Comparison of ENCODE assay signal across 9 cellular contexts in the genomic region with DNA sequence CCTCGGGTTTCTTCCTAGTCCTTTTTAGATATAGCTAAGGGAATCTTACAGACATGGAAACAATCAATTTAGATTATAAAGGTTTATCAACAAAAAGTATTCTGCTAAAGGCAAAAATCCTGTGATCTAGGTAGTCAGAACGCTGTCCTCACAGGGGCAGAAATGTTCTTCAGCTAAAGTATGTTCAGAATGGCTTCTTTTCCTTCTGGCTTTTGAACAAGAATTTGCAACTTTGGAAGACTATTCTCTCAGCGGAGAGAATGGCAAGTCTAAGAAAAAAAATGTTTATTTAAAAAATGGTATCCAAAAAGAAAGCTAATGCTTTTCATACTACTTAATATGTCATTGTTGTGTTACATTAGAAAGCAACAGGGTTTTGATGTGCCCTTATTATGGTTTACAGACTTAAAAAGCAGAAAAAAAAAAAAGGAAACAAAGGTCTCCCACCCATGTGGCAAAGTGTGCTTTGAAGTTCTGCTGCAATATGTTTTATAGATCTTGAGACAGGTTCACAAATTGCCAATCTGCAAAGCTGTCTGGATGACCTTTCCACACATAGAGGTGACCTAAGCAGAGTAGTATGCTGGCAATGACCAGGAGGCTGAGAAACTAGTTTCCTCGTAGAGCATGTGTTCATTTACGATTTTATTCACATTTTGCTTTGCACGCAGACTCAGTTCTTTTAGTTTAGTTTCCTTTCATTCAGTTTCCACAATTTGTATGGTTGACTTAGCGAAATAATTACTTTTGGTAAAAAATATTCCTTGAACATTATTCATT. TPM values are rescaled to one million over a fixed set of nuclear protein-coding genes. Genes with fewer than 3 reads are reported as not detected.
DNase-seq lines count a peak whose midpoint lies in the region; ATAC-seq and TF ChIP-seq lines count a peak whose summit lies in the region.
"Had no signal": no experiment of that assay in that cellular context is flagged by ENCODE, and none has a peak within 500 bp of the region (broad histone marks: within the 10 kb centered on the region; RNA-seq: fewer than 3 reads in every experiment).

No MANE protein-coding gene starts in this region.

- H3K27me3 ChIP-seq in mammary epithelial cell (ENCODE audit: insufficient read depth, low read length), result no peaks in the 10 kb centered on the region
- H3K27me3 ChIP-seq in tibial artery, result no peaks in the 10 kb centered on the region

- H3K9me3 Mint-ChIP-seq in activated T-cell treated with anti-CD3 and anti-CD28 coated beads, Interleukin-2, amount 50 U/mL, for 4 hours, result no peaks in the 10 kb centered on the region

- no peak overlapping the region for H3K4me3 Mint-ChIP-seq in activated T-cell treated with anti-CD3 and anti-CD28 coated beads, Interleukin-2, amount 50 U/mL, for 4 hours

- peak overlapping the region; percentile 70 for H3K4me2 ChIP-seq in mammary epithelial cell (ENCODE audit: insufficient read depth, low read depth, low read length)

- peaks cover 10% of the 10 kb centered on the region for H3K27me3 Mint-ChIP-seq in activated T-cell treated with anti-CD3 and anti-CD28 coated beads, Interleukin-2, amount 50 U/mL, for 4 hours (ENCODE audit: low read depth)

- H3K36me3 ChIP-seq in mammary epithelial cell (ENCODE audit: insufficient read depth, low read length) (no peaks in the 10 kb centered on the region), tibial artery (no peaks in the 10 kb centered on the region)

- H3K27ac ChIP-seq in mammary epithelial cell (ENCODE audit: insufficient read depth, low read depth, low read length) (peak overlapping the region; percentile 82), tibial artery (peak overlapping the region; percentile 50 to 66)

- peaks cover 4% of the 10 kb centered on the region for H3K4me1 Mint-ChIP-seq in activated T-cell treated with anti-CD3 and anti-CD28 coated beads, Interleukin-2, amount 50 U/mL, for 4 hours (ENCODE audit: low read depth)

- H3K36me3 Mint-ChIP-seq in activated T-cell treated with anti-CD3 and anti-CD28 coated beads, Interleukin-2, amount 50 U/mL, for 4 hours (ENCODE audit: insufficient read depth), result no peaks in the 10 kb centered on the region

- CTCF ChIA-PET in mammary epithelial cell (lab: Charles Lee; ENCODE audit: low non-redundant PET), result interaction anchor here (0.6 kb wide), 1 partner anchor 249 kb away, joined by 6 read pairs; no protein-coding TSS in a partner anchor

- H3K9me3 ChIP-seq in mammary epithelial cell (replicated peaks; ENCODE audit: insufficient read depth, low read length), result peaks cover 4% of the 10 kb centered on the region
- H3K9me3 ChIP-seq in tibial artery, result no peaks in the 10 kb centered on the region

- peak overlapping the region; percentile 35 for H3K9ac ChIP-seq in mammary epithelial cell (ENCODE audit: insufficient read depth, low read length)

- peaks cover 15% of the 10 kb centered on the region for H3K4me1 ChIP-seq in mammary epithelial cell (ENCODE audit: insufficient read depth, low read length)
- H3K4me1 ChIP-seq in tibial artery, result peaks cover 0 to 26% (median 6%) of the 10 kb centered on the region in 4 donors

- 26% methylated on average over 7 of the region's 7 CpGs for WGBS in mammary epithelial cell (ENCODE audit: low coverage, missing lambda C conversion rate)

- intact Hi-C loops in mammary epithelial cell (cut with micrococcal nuclease), result loop anchor here (1.0 to 5.0 kb wide), 2 partner anchors 45 to 287 kb away; no protein-coding TSS in a partner anchor
- intact Hi-C loops in tibial artery (cut with DNase I; ENCODE audit: low total_unique reads), result loop anchor here (10.0 kb wide), 1 partner anchor 780 kb away; no protein-coding TSS in a partner anchor

- DNase-seq in HT1080 (ENCODE audit: low read depth) (peak; percentile 45), mammary epithelial cell (peak; percentile 40), lung microvascular endothelial cell (ENCODE audit: low read depth in 2 of 2) (peak; percentile 8 to 64), tibial artery (no peak), T1000 (lab: John Stamatoyannopoulos, UW) (no peak)
- DNase-seq in activated T-cell treated with anti-CD3 and anti-CD28 coated beads, Interleukin-2, amount 50 U/mL, for 4 hours, result no peak
- no peak for DNase-seq in activated CD4-positive, alpha-beta T cell treated with anti-CD3 and anti-CD28 coated beads for 4 hours
- DNase-seq: activated effector memory CD4-positive, alpha-beta T cell treated with Interleukin-2 at 50 U/mL for 16 hours had no signal

- dilution Hi-C loops in mammary epithelial cell (cut with HindIII; ENCODE audit: low sequenced_read_pairs), result no loop called here

- peak overlapping the region; percentile 51 for H2AFZ ChIP-seq in mammary epithelial cell (ENCODE audit: low read depth, low read length)

- H3K79me2 ChIP-seq in mammary epithelial cell (ENCODE audit: insufficient read depth, low read length), result no peaks in the 10 kb centered on the region

- no peak for ATAC-seq in GM21526 (IDR thresholded peaks at IDR 0.05; ENCODE audit: low FRiP score, unreplicated experiment)
- ATAC-seq in activated T-cell treated with anti-CD3 and anti-CD28 coated beads, Interleukin-2, amount 50 U/mL, for 4 hours, result no peak

- BruUV-seq in mammary epithelial cell (replicated peaks; lab: Mats Ljungman, UMichigan), result no TSS peak

- in situ Hi-C loops in mammary epithelial cell (cut with MboI; ENCODE audit: low sequenced_read_pairs in 2 of 2), result loop anchor here in 1 of 2 donors (25.0 kb wide), 1 partner anchor 818 kb away; no protein-coding TSS in a partner anchor

- TF ChIP-seq CTCF in mammary epithelial cell (conservative IDR thresholded peaks at IDR 0.05 in 1 of 2, IDR thresholded peaks at IDR 0.05 in 1 of 2; ENCODE audit: extremely low read depth in 1 of 2, insufficient read depth in 1 of 2, low read depth in 1 of 2, low read length in 2 of 2) (no peak), tibial artery (IDR thresholded peaks at IDR 0.05) (no peak)

- no peaks in the 10 kb centered on the region for H4K20me1 ChIP-seq in mammary epithelial cell (ENCODE audit: insufficient read depth, low read length)

- H3K4me3 ChIP-seq in mammary epithelial cell (replicated peaks in 1 of 3; ENCODE audit: insufficient read depth in 1 of 3, low read depth in 2 of 3, low read length in 3 of 3), result no peak overlapping the region
- H3K4me3 ChIP-seq in tibial artery, result peak overlapping the region in 1 of 2 donors; percentile 7

RNA-seq across cellular contexts. Expression of a gene that starts 45.1 kb away (rescaled TPM):
- 21.7 and 26.2 TPM in 2 replicates for total RNA-seq in HT1080 (2014; rRNA removed; shearing (Covaris generic))
- polyA plus RNA-seq in HT1080 (2015; cell fraction: cytosol; rRNA removed), result 42.8 and 58.1 TPM in 2 replicates
- polyA plus RNA-seq in HT1080 (2015; cell fraction: nucleus; rRNA removed), result 87.6 and 92.3 TPM in 2 replicates
- total RNA-seq in mammary epithelial cell, result 10 to 100 TPM; 40.3 to 64.5 TPM
- 24.2 TPM for polyA plus RNA-seq in mammary epithelial cell
- 48.6 TPM for polyA minus RNA-seq in mammary epithelial cell
- total RNA-seq in lung microvascular endothelial cell, result 47.3 and 70.6 TPM in 2 replicates
- total RNA-seq in activated T-cell treated with anti-CD3 and anti-CD28 coated beads, Interleukin-2, amount 50 U/mL, for 4 hours, result 10 to 100 TPM; 27.6 to 33.7 (median 28.8) TPM

Comparison
In these comparisons a context has a peak if more than half of its experiments do, and no peak if none do; other contexts are left out.
1. DNase-seq: peak in HT1080 (single experiment), mammary epithelial cell (single experiment) and lung microvascular endothelial cell (2 of 2); none in tibial artery (0 of 2), activated T-cell treated with anti-CD3 and anti-CD28 coated beads, Interleukin-2, amount 50 U/mL, for 4 hours (single experiment), activated CD4-positive, alpha-beta T cell treated with anti-CD3 and anti-CD28 coated beads for 4 hours (0 of 2) and T1000 (single experiment).